In genomic region chr6:46014054-46014453, GRCh38 we compare ENCODE assay signal across 10 cellular contexts. TPM values are rescaled to one million over a fixed set of nuclear protein-coding genes. Genes with fewer than 3 reads are reported as not detected.
A peak's percentile ranks its signal among the peaks of the same experiment; 100 is the strongest.
DNase-seq lines count a peak whose midpoint lies in the region; ATAC-seq and TF ChIP-seq lines count a peak whose summit lies in the region.
"Had no signal": no experiment of that assay in that cellular context is flagged by ENCODE, and none has a peak within 500 bp of the region (broad histone marks: within the 10 kb centered on the region; RNA-seq: fewer than 3 reads in every experiment).

No MANE protein-coding gene starts in this region.

- H3K9me3 ChIP-seq in left ventricle myocardium inferior (replicated peaks): peaks cover 6% of the 10 kb centered on the region
- no peaks in the 10 kb centered on the region for H3K9me3 ChIP-seq in duodenal mucosa (ENCODE audit: control insufficient read depth in 1 of 2, low read length in 2 of 2)
- H3K9me3 ChIP-seq in vagina: no peaks in the 10 kb centered on the region
- H3K9me3 ChIP-seq in SJCRH30 (replicated peaks): no peaks in the 10 kb centered on the region

- TF ChIP-seq CTCF in left ventricle myocardium inferior (IDR thresholded peaks at IDR 0.05; ENCODE audit: borderline replicate concordance) (no peak), vagina (IDR thresholded peaks at IDR 0.05) (no peak)

- no peak overlapping the region for H3K27ac Mint-ChIP-seq in natural killer cell treated with Interleukin-12 subunit alpha and Interleukin-12 subunit beta and Interleukin-15 and Interleukin-18, amount 100 ng/mL, for 72 hours

- H3K27me3 ChIP-seq in left ventricle myocardium inferior (ENCODE audit: low read depth): peaks cover 8% of the 10 kb centered on the region
- peaks cover 4 to 17% of the 10 kb centered on the region in 2 donors for H3K27me3 ChIP-seq in duodenal mucosa (ENCODE audit: control insufficient read depth in 1 of 2, insufficient read depth in 2 of 2, low read length in 2 of 2)
- no peaks in the 10 kb centered on the region for H3K27me3 ChIP-seq in vagina
- no peaks in the 10 kb centered on the region; the same call in 1 of the 2 replicates for H3K27me3 ChIP-seq in SJCRH30

- DNase-seq in left ventricle myocardium inferior (no peak), left cardiac atrium (no peak), vagina (ENCODE audit: extremely low spot score in 2 of 2) (no peak), SJCRH30 (no peak), NCI-H2227 treated with DMSO at 0.1 percent for 48 hours (lab: John Stamatoyannopoulos, UW) (no peak)
- no peak for DNase-seq in natural killer cell treated with Interleukin-12 subunit alpha and Interleukin-12 subunit beta and Interleukin-15 and Interleukin-18, amount 100 ng/mL, for 72 hours (ENCODE audit: low spot score)
- DNase-seq: effector CD4-positive, alpha-beta T cell; NCI-H1417 treated with DMSO at 0.1 percent for 48 hours had no signal

- peaks cover 42 to 54% of the 10 kb centered on the region in 2 donors for H3K4me1 Mint-ChIP-seq in natural killer cell treated with Interleukin-12 subunit alpha and Interleukin-12 subunit beta and Interleukin-15 and Interleukin-18, amount 100 ng/mL, for 72 hours (ENCODE audit: low read depth in 2 of 2)

- TF ChIP-seq POLR2A in vagina (IDR thresholded peaks at IDR 0.05): no peak

- peak overlapping the region in 1 of 2 donors; percentile 54 for H3K9ac ChIP-seq in duodenal mucosa (ENCODE audit: low read depth in 1 of 2, low read length in 2 of 2)

- intact Hi-C loops in left ventricle myocardium inferior (cut with micrococcal nuclease) (no loop called here), left cardiac atrium (cut with DNase I) (loop anchor here in 1 of 2 donors (2.0 to 10.0 kb wide), 2 partner anchors 49 to 83 kb away; no protein-coding TSS in a partner anchor), vagina (cut with DNase I) (no loop called here)

- H3K4me1 ChIP-seq in left ventricle myocardium inferior (peaks cover 70% of the 10 kb centered on the region), duodenal mucosa (ENCODE audit: control insufficient read depth in 1 of 2, insufficient read depth in 2 of 2, low read length in 2 of 2) (peaks cover 23 to 27% of the 10 kb centered on the region in 2 donors), vagina (peaks cover 22% of the 10 kb centered on the region), SJCRH30 (no peaks in the 10 kb centered on the region)

- peaks cover 6% of the 10 kb centered on the region for H3K36me3 Mint-ChIP-seq in natural killer cell treated with Interleukin-12 subunit alpha and Interleukin-12 subunit beta and Interleukin-15 and Interleukin-18, amount 100 ng/mL, for 72 hours

- H3K27me3 Mint-ChIP-seq in natural killer cell treated with Interleukin-12 subunit alpha and Interleukin-12 subunit beta and Interleukin-15 and Interleukin-18, amount 100 ng/mL, for 72 hours: peaks cover 15 to 24% of the 10 kb centered on the region in 2 donors

- H3K4me3 Mint-ChIP-seq in natural killer cell treated with Interleukin-12 subunit alpha and Interleukin-12 subunit beta and Interleukin-15 and Interleukin-18, amount 100 ng/mL, for 72 hours: peak overlapping the region; percentile 63

- H3K27ac ChIP-seq in left ventricle myocardium inferior (replicated peaks) (peak overlapping the region; percentile 96), duodenal mucosa (ENCODE audit: low read depth, low read length) (no peak overlapping the region), vagina (no peak overlapping the region), SJCRH30 (no peak overlapping the region)

- H3K4me3 ChIP-seq in left ventricle myocardium inferior: peak overlapping the region; percentile 79
- peak overlapping the region; percentile 69 to 72 for H3K4me3 ChIP-seq in duodenal mucosa (ENCODE audit: low read depth in 1 of 2, low read length in 2 of 2)
- peak overlapping the region; percentile 46 to 52 for H3K4me3 ChIP-seq in vagina
- no peak overlapping the region for H3K4me3 ChIP-seq in SJCRH30

- no peaks in the 10 kb centered on the region for H3K36me3 ChIP-seq in left ventricle myocardium inferior
- no peaks in the 10 kb centered on the region for H3K36me3 ChIP-seq in duodenal mucosa (ENCODE audit: control insufficient read depth in 1 of 2, insufficient read depth in 2 of 2, low read length in 2 of 2)
- no peaks in the 10 kb centered on the region for H3K36me3 ChIP-seq in vagina
- H3K36me3 ChIP-seq in SJCRH30: no peaks in the 10 kb centered on the region

- H3K9me3 Mint-ChIP-seq in natural killer cell treated with Interleukin-12 subunit alpha and Interleukin-12 subunit beta and Interleukin-15 and Interleukin-18, amount 100 ng/mL, for 72 hours: peaks cover 5% of the 10 kb centered on the region

- ATAC-seq in left cardiac atrium: no peak
- no peak for ATAC-seq in natural killer cell treated with Interleukin-12 subunit alpha and Interleukin-12 subunit beta and Interleukin-15 and Interleukin-18, amount 100 ng/mL, for 72 hours
- ATAC-seq in HG02885 (IDR thresholded peaks at IDR 0.05; ENCODE audit: poor library complexity, unreplicated experiment): no peak

RNA-seq across cellular contexts. Expression of gene CLIC5, which starts 1.6 kb away (rescaled TPM):
- total RNA-seq in left ventricle myocardium inferior (285 TPM), left cardiac atrium (100 to 1,000 TPM in 1 of 2 donors, 10 to 100 TPM in 1; 92.1 to 109 TPM), vagina (3.4 TPM)
- total RNA-seq in natural killer cell treated with Interleukin-12 subunit alpha and Interleukin-12 subunit beta and Interleukin-15 and Interleukin-18, amount 100 ng/mL, for 72 hours: 1 to 10 TPM in 1 of 2 donors, under 1 TPM in 1; 0.38 to 3.8 TPM
- 0.05 and 0.06 TPM in 2 replicates for total RNA-seq in SJCRH30 (2014; rRNA removed; shearing (Covaris generic))

Comparison
In these comparisons a context has a peak if more than half of its experiments do, and no peak if none do; other contexts are left out.
1. RNA of gene CLIC5, which starts 1.6 kb away (total RNA-seq): 285 TPM in left ventricle myocardium inferior (single experiment) and 92.1 to 109 TPM in left cardiac atrium; 0.38 to 3.8 TPM in natural killer cell treated with Interleukin-12 subunit alpha and Interleukin-12 subunit beta and Interleukin-15 and Interleukin-18, amount 100 ng/mL, for 72 hours, 3.4 TPM in vagina (single experiment) and 0.05 to 0.06 TPM in SJCRH30; every median in the first group is over 10 times any median in the second.